ENCODE assay signal across 10 cellular contexts in genomic region chr2:32715391-32715841, GRCh38.
DNase-seq lines count a peak whose midpoint lies in the region; ATAC-seq and TF ChIP-seq lines count a peak whose summit lies in the region.
"Had no signal": no experiment of that assay in that cellular context is flagged by ENCODE, and none has a peak within 500 bp of the region (broad histone marks: within the 10 kb centered on the region; RNA-seq: fewer than 3 reads in every experiment).

No MANE protein-coding gene starts in this region.

- in situ Hi-C loops in astrocyte of the spinal cord (cut with HindIII; ENCODE audit: low sequenced_read_pairs), result no loop called here

- no peak for TF ChIP-seq CTCF in astrocyte of the spinal cord (IDR thresholded peaks at IDR 0.05; ENCODE audit: low read depth, low read length)

- ATAC-seq in GM19328 (IDR thresholded peaks at IDR 0.05; ENCODE audit: unreplicated experiment), result peak; percentile 86
- peak; percentile 92 for ATAC-seq in HG03060 (IDR thresholded peaks at IDR 0.05; ENCODE audit: low read depth, unreplicated experiment)

- H3K4me3 ChIP-seq in astrocyte of the spinal cord (ENCODE audit: low read depth, low read length), result no peak overlapping the region

- DNase-seq in DMS 273 treated with DMSO at 0.1 percent for 48 hours (lab: John Stamatoyannopoulos, UW), result peak; percentile 66
- peak; percentile 32 for DNase-seq in astrocyte of the spinal cord (ENCODE audit: low read depth, low spot score)
- DNase-seq in NCI-H1417 (lab: John Stamatoyannopoulos, UW), result no peak
- no peak for DNase-seq in stimulated activated CD8-positive, alpha-beta memory T cell treated with anti-CD3 and anti-CD28 coated beads, Interleukin-4, amount 100 ng/mL, for 48 hours
- no peak for DNase-seq in effector CD8-positive, alpha-beta T cell (lab: John Stamatoyannopoulos, UW)
- DNase-seq in DMS53 treated with DMSO at 0.1 percent for 48 hours (lab: John Stamatoyannopoulos, UW; ENCODE audit: unreplicated experiment), result no peak
- DNase-seq: DND-41, naive B cell had no signal

Comparison
In these comparisons a context has a peak if more than half of its experiments do, and no peak if none do; other contexts are left out.
1. DNase-seq: peak in DMS 273 treated with DMSO at 0.1 percent for 48 hours (single experiment) and astrocyte of the spinal cord (single experiment); none in NCI-H1417 (0 of 3), stimulated activated CD8-positive, alpha-beta memory T cell treated with anti-CD3 and anti-CD28 coated beads, Interleukin-4, amount 100 ng/mL, for 48 hours (single experiment), effector CD8-positive, alpha-beta T cell (single experiment) and DMS53 treated with DMSO at 0.1 percent for 48 hours (single experiment).